In genomic region chr11:44143987-44144909, GRCh38 we compare ENCODE assay signal across 27 cellular contexts. TPM values are rescaled to one million over a fixed set of nuclear protein-coding genes. Genes with fewer than 3 reads are reported as not detected.
DNase-seq lines count a peak whose midpoint lies in the region; ATAC-seq and TF ChIP-seq lines count a peak whose summit lies in the region.
"Had no signal": no experiment of that assay in that cellular context is flagged by ENCODE, and none has a peak within 500 bp of the region (broad histone marks: within the 10 kb centered on the region; RNA-seq: fewer than 3 reads in every experiment).

No MANE protein-coding gene starts in this region.

- no peaks in the 10 kb centered on the region for H3K4me1 Mint-ChIP-seq in CD8-positive, alpha-beta T cell (ENCODE audit: low read depth)
- H3K4me1 Mint-ChIP-seq: immature natural killer cell; naive thymus-derived CD4-positive, alpha-beta T cell; T-cell had no signal

- no peak overlapping the region for H3K4me3 ChIP-seq in CD8-positive, alpha-beta T cell (ENCODE audit: low read depth, low read length)
- H3K4me3 ChIP-seq: GM23338, hepatocyte, left lung, testis had no signal

- H3K27ac Mint-ChIP-seq in CD8-positive, alpha-beta T cell: peak overlapping the region; percentile 6
- H3K27ac Mint-ChIP-seq: activated CD8-positive, alpha-beta T cell treated with anti-CD3 and anti-CD28 coated beads, Interleukin-2, amount 10 ng/mL, durations not matched to agents 7 days and 5 days; GM23338; immature natural killer cell; mesothelial cell of epicardium; naive thymus-derived CD4-positive, alpha-beta T cell; T-cell had no signal

- H3K9me3 ChIP-seq in CD8-positive, alpha-beta T cell (ENCODE audit: low read length): no peaks in the 10 kb centered on the region
- H3K9me3 ChIP-seq: left lung, testis had no signal

- TF ChIP-seq CTCF in 22Rv1 (IDR thresholded peaks at IDR 0.05): no peak
- no peak for TF ChIP-seq CTCF in CD8-positive, alpha-beta T cell (IDR thresholded peaks at IDR 0.05)

- no peak for DNase-seq in CD8-positive, alpha-beta T cell
- DNase-seq in MV-4-11 (lab: John Stamatoyannopoulos, UW): peak; percentile 10
- peak; percentile 44 for DNase-seq in dermis blood vessel endothelial cell
- DNase-seq in NCI-H226: no peak
- no peak for DNase-seq in SKM-1 (lab: John Stamatoyannopoulos, UW; ENCODE audit: unreplicated experiment)
- DNase-seq in NCI-H2196 treated with DMSO at 0.1 percent for 48 hours (lab: John Stamatoyannopoulos, UW; ENCODE audit: unreplicated experiment): no peak
- no peak for DNase-seq in epidermal melanocyte (ENCODE audit: insufficient read length, low spot score)
- DNase-seq: activated CD4-positive, alpha-beta T cell treated with anti-CD3 and anti-CD28 coated beads for 1 hour; activated CD8-positive, alpha-beta T cell treated with anti-CD3 and anti-CD28 coated beads, Interleukin-2, amount 10 ng/mL, durations not matched to agents 7 days and 5 days; activated gamma-delta T cell; DMS 273 treated with DMSO at 0.1 percent for 48 hours; immature natural killer cell; KBM-7; left lung; naive thymus-derived CD4-positive, alpha-beta T cell; NCI-H526 treated with DMSO at 0.1 percent for 48 hours; retina; SHP77; stimulated activated CD4-positive, alpha-beta T cell treated with anti-CD3 and anti-CD28 coated beads, Interleukin-4, amount 100 ng/mL, for 24 hours; stimulated activated naive CD4-positive, alpha-beta T cell; T-cell; testis had no signal

- H3K36me3 Mint-ChIP-seq in CD8-positive, alpha-beta T cell: peaks cover 70% of the 10 kb centered on the region

- no peaks in the 10 kb centered on the region for H3K9me3 Mint-ChIP-seq in CD8-positive, alpha-beta T cell
- H3K9me3 Mint-ChIP-seq: CD14-positive monocyte, GM23338, immature natural killer cell, mesothelial cell of epicardium, T-cell had no signal

- intact Hi-C loops in CD8-positive, alpha-beta T cell (cut with DNase I, micrococcal nuclease): no loop called here

- no peaks in the 10 kb centered on the region for H3K27me3 Mint-ChIP-seq in CD8-positive, alpha-beta T cell (ENCODE audit: low read depth)
- H3K27me3 Mint-ChIP-seq: naive thymus-derived CD4-positive, alpha-beta T cell; T-cell had no signal

- no peaks in the 10 kb centered on the region for H3K27me3 ChIP-seq in CD8-positive, alpha-beta T cell (ENCODE audit: insufficient read depth, low read length)
- H3K27me3 ChIP-seq: hepatocyte, left lung, testis had no signal

- CTCF ChIA-PET in CD8-positive, alpha-beta T cell (lab: Charles Lee): no interaction called here

- peaks cover 4% of the 10 kb centered on the region for H3K36me3 ChIP-seq in CD8-positive, alpha-beta T cell (ENCODE audit: insufficient read depth, low read length)

- no peak overlapping the region for H3K4me3 Mint-ChIP-seq in CD8-positive, alpha-beta T cell
- H3K4me3 Mint-ChIP-seq: activated CD8-positive, alpha-beta T cell treated with anti-CD3 and anti-CD28 coated beads, Interleukin-2, amount 10 ng/mL, durations not matched to agents 7 days and 5 days; CD14-positive monocyte; GM23338; immature natural killer cell; mesothelial cell of epicardium; naive thymus-derived CD4-positive, alpha-beta T cell; T-cell had no signal

- H3K27ac ChIP-seq in 22Rv1: peak overlapping the region; percentile 94
- H3K27ac ChIP-seq in CD8-positive, alpha-beta T cell (ENCODE audit: low read depth, low read length): no peak overlapping the region
- H3K27ac ChIP-seq: hepatocyte, left lung, testis had no signal

- ATAC-seq in CD8-positive, alpha-beta T cell: no peak
- ATAC-seq: activated CD8-positive, alpha-beta T cell treated with anti-CD3 and anti-CD28 coated beads, Interleukin-2, amount 10 ng/mL, durations not matched to agents 7 days and 5 days; GM23338; left lung; naive thymus-derived CD4-positive, alpha-beta T cell; T-cell had no signal

- no peaks in the 10 kb centered on the region for H3K4me1 ChIP-seq in CD8-positive, alpha-beta T cell (ENCODE audit: insufficient read depth, low read length)
- H3K4me1 ChIP-seq: testis had no signal

- POLR2A ChIA-PET in CD8-positive, alpha-beta T cell (lab: Charles Lee): interaction anchor here (0.6 kb wide), 1 partner anchor 155 kb away, joined by 3 read pairs; no protein-coding TSS in a partner anchor

RNA-seq across cellular contexts. Expression of gene EXT2, which starts 48.8 kb away (rescaled TPM):
- 10 to 100 TPM; 15.8 to 16.1 TPM for total RNA-seq in CD8-positive, alpha-beta T cell
- total RNA-seq in dermis blood vessel endothelial cell: 149 and 158 TPM in 2 replicates

Comparison
In these comparisons a context has a peak if more than half of its experiments do, and no peak if none do; other contexts are left out.
1. DNase-seq: peak in MV-4-11 (single experiment) and dermis blood vessel endothelial cell (single experiment); none in CD8-positive, alpha-beta T cell (0 of 7), NCI-H226 (single experiment), SKM-1 (single experiment), NCI-H2196 treated with DMSO at 0.1 percent for 48 hours (single experiment) and epidermal melanocyte (single experiment).